ENCODE assay signal across 11 cellular contexts in the genomic region with DNA sequence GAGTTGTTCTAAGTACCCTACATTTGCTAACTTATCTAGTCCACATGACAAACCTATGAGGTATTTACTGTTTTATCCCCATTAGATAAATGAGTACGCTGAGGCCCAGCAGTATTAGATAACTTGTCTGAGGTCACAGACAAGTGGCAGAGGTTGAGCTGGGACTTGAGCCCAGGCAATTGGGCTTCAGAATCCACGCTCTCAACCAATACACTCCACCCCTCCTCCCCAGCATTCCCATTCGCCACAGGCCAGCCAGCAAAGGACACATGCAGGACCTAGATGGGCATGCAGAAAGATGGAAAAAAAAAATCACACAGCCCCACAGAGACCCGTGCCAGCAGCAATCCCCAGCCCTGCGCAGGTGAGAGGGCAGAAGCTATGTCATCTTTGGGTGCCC. TPM values are rescaled to one million over a fixed set of nuclear protein-coding genes. Genes with fewer than 3 reads are reported as not detected.
DNase-seq lines count a peak whose midpoint lies in the region; ATAC-seq, FAIRE-seq and TF ChIP-seq lines count a peak whose summit lies in the region.
"Had no signal": no experiment of that assay in that cellular context is flagged by ENCODE, and none has a peak within 500 bp of the region (broad histone marks: within the 10 kb centered on the region; RNA-seq: fewer than 3 reads in every experiment).

No MANE protein-coding gene starts in this region.

- H2BK12ac ChIP-seq in H9 (ENCODE audit: insufficient read length, low read depth, low read length): no peak overlapping the region

- peaks cover 59 to 70% of the 10 kb centered on the region in 2 experiments for H3K4me1 Mint-ChIP-seq in H9
- H3K4me1 Mint-ChIP-seq in activated CD8-positive, alpha-beta T cell treated with anti-CD3 and anti-CD28 coated beads for 36 hours (ENCODE audit: low read depth): peaks cover 93% of the 10 kb centered on the region

- H2BK15ac ChIP-seq in H9 (ENCODE audit: low read depth, low read length): no peak overlapping the region

- H3T11ph ChIP-seq in H9 (ENCODE audit: low read length): no peak overlapping the region

- no peak overlapping the region for H3K4me3 ChIP-seq in smooth muscle cell

- no peaks in the 10 kb centered on the region; the same call in 1 of the 2 replicates for H3K27me3 Mint-ChIP-seq in H9 (ENCODE audit: low read depth)
- H3K27me3 Mint-ChIP-seq in activated CD8-positive, alpha-beta T cell treated with anti-CD3 and anti-CD28 coated beads for 36 hours: no peaks in the 10 kb centered on the region

- H3K79me1 ChIP-seq in H9 (ENCODE audit: insufficient read depth, low read depth, low read length, poor library complexity, severe bottlenecking): peaks cover 9% of the 10 kb centered on the region

- no peak overlapping the region for H2BK5ac ChIP-seq in H9 (ENCODE audit: insufficient read length, low read length)

- H2BK120ac ChIP-seq in H9 (ENCODE audit: low read depth, low read length, poor library complexity, severe bottlenecking): no peak overlapping the region

- H4K20me1 ChIP-seq in H9 (ENCODE audit: control insufficient read depth, insufficient read depth, insufficient read length) (no peaks in the 10 kb centered on the region), smooth muscle cell (ENCODE audit: low read depth) (peaks cover 92% of the 10 kb centered on the region)

- H3F3A ChIP-seq in smooth muscle cell (ENCODE audit: low read depth): peaks cover 25% of the 10 kb centered on the region

- no peak overlapping the region for H2AK5ac ChIP-seq in H9 (ENCODE audit: insufficient read length, low read length)

- H3K27me3 ChIP-seq in H9 (ENCODE audit: insufficient read depth, low read length) (no peaks in the 10 kb centered on the region), smooth muscle cell (ENCODE audit: low read depth) (no peaks in the 10 kb centered on the region)

- no peak for DNase-seq in H9
- no peak for DNase-seq in activated CD8-positive, alpha-beta T cell treated with anti-CD3 and anti-CD28 coated beads for 36 hours
- peak; percentile 69 for DNase-seq in left ventricle myocardium superior
- DNase-seq in smooth muscle cell (lab: John Stamatoyannopoulos, UW; ENCODE audit: unreplicated experiment): no peak
- no peak for DNase-seq in ecto neural progenitor cell (ENCODE audit: low spot score)
- no peak for DNase-seq in frontal cortex (ENCODE audit: low spot score in 2 of 2)
- no peak for DNase-seq in activated gamma-delta T cell (lab: John Stamatoyannopoulos, UW)
- DNase-seq: DMS79 had no signal

- no peak overlapping the region for H3K14ac ChIP-seq in H9 (ENCODE audit: insufficient read depth, low read length)

- no peak overlapping the region for H2BK20ac ChIP-seq in H9 (ENCODE audit: low read depth, low read length, poor library complexity, severe bottlenecking)

- no peak overlapping the region for H3K9ac ChIP-seq in H9 (ENCODE audit: extremely low read depth, insufficient read length, low read length)
- peak overlapping the region; percentile 7 for H3K9ac ChIP-seq in smooth muscle cell (ENCODE audit: low read depth)

- no peak for TF ChIP-seq CTCF in H9 (conservative IDR thresholded peaks at IDR 0.05)
- TF ChIP-seq CTCF in activated CD8-positive, alpha-beta T cell treated with anti-CD3 and anti-CD28 coated beads for 36 hours (IDR thresholded peaks at IDR 0.05): no peak
- TF ChIP-seq CTCF in smooth muscle cell (IDR thresholded peaks at IDR 0.05; ENCODE audit: borderline replicate concordance, insufficient read depth, poor library complexity, severe bottlenecking): no peak

- peaks cover under 1% of the 10 kb centered on the region for H3K23me2 ChIP-seq in H9 (ENCODE audit: insufficient read length, low read depth, low read length, poor library complexity, severe bottlenecking)

- H3K4me1 ChIP-seq in H9 (ENCODE audit: insufficient read depth, low read length) (peaks cover 22% of the 10 kb centered on the region), smooth muscle cell (ENCODE audit: low read depth) (peaks cover 40% of the 10 kb centered on the region)

- H4K8ac ChIP-seq in H9 (replicated peaks; ENCODE audit: insufficient read length, low read depth, low read length): no peak overlapping the region

- POLR2A ChIA-PET in activated CD8-positive, alpha-beta T cell treated with anti-CD3 and anti-CD28 coated beads for 36 hours (lab: Charles Lee): interaction anchor here (0.5 to 37.9 kb wide), 14 partner anchors 9 to 76 kb away, joined by 3 to 904 read pairs (median 4); a partner anchor contains a TSS

- no peak for FAIRE-seq in frontal cortex (lab: Jason Lieb, UNC)
- FAIRE-seq: HepG2 had no signal

- H3K27ac Mint-ChIP-seq in H9: peak overlapping the region in 2 of 3 experiments; percentile 10 to 34; a peak in 1 of 7 replicates
- peak overlapping the region; percentile 98 for H3K27ac Mint-ChIP-seq in activated CD8-positive, alpha-beta T cell treated with anti-CD3 and anti-CD28 coated beads for 36 hours

- H3K27ac ChIP-seq in H9 (ENCODE audit: insufficient read length, low read depth, low read length) (no peak overlapping the region), smooth muscle cell (ENCODE audit: low read depth) (peak overlapping the region; percentile 95)

- no peak overlapping the region for H3K4me3 Mint-ChIP-seq in H9
- peak overlapping the region; percentile 79 for H3K4me3 Mint-ChIP-seq in activated CD8-positive, alpha-beta T cell treated with anti-CD3 and anti-CD28 coated beads for 36 hours
- H3K4me3 Mint-ChIP-seq: neural crest cell had no signal

- H3K4ac ChIP-seq in H9 (ENCODE audit: low read depth, low read length): no peak overlapping the region

- no peak overlapping the region for H3K18ac ChIP-seq in H9 (ENCODE audit: insufficient read length, low read depth, low read length)

- WGBS in H9 (ENCODE audit: extremely low coverage, insufficient read length, low lambda C conversion rate): no CpG with 5 or more reads among the region's 5 CpGs
- WGBS in smooth muscle cell (ENCODE audit: low lambda C conversion rate): 67% methylated on average over 5 of the region's 5 CpGs

- CTCF ChIA-PET in activated CD8-positive, alpha-beta T cell treated with anti-CD3 and anti-CD28 coated beads for 36 hours (lab: Charles Lee): interaction anchor here (0.7 to 19.8 kb wide), 18 partner anchors 8 to 156 kb away, joined by 3 to 624 read pairs (median 9); a partner anchor contains a TSS

- intact Hi-C loops in activated CD8-positive, alpha-beta T cell treated with anti-CD3 and anti-CD28 coated beads for 36 hours (cut with micrococcal nuclease): no loop called here
- intact Hi-C loops in left ventricle myocardium superior (cut with micrococcal nuclease): no loop called here

- H3K9me3 Mint-ChIP-seq in H9: no peaks in the 10 kb centered on the region
- H3K9me3 Mint-ChIP-seq in activated CD8-positive, alpha-beta T cell treated with anti-CD3 and anti-CD28 coated beads for 36 hours: no peaks in the 10 kb centered on the region
- H3K9me3 Mint-ChIP-seq: neural crest cell had no signal

- no peak overlapping the region for H4K5ac ChIP-seq in H9 (ENCODE audit: insufficient read length, low read depth, low read length)

- no peaks in the 10 kb centered on the region for H3K36me3 ChIP-seq in smooth muscle cell (ENCODE audit: low read depth)

- peaks cover 22% of the 10 kb centered on the region; the same call in 1 of the 2 replicates for H3K79me2 ChIP-seq in H9 (ENCODE audit: insufficient read depth, low read length)
- peaks cover 94% of the 10 kb centered on the region for H3K79me2 ChIP-seq in smooth muscle cell (ENCODE audit: low read depth)

- no peak for ATAC-seq in activated CD8-positive, alpha-beta T cell treated with anti-CD3 and anti-CD28 coated beads for 36 hours
- peak; percentile 63 for ATAC-seq in left ventricle myocardium superior
- no peak for ATAC-seq in GM21447 (IDR thresholded peaks at IDR 0.05; ENCODE audit: unreplicated experiment)
- ATAC-seq: HepG2 had no signal

- H2AFZ ChIP-seq in H9 (ENCODE audit: low read length): no peak overlapping the region
- H2AFZ ChIP-seq in smooth muscle cell (ENCODE audit: low read depth): no peak overlapping the region

- H3K4me2 ChIP-seq in H9 (ENCODE audit: insufficient read depth, insufficient read length, low read length) (no peak overlapping the region), smooth muscle cell (peak overlapping the region; percentile 77)

- H3K36me3 Mint-ChIP-seq in H9 (ENCODE audit: insufficient read depth in 1 of 3, low read depth in 3 of 3): peaks cover 2 to 18% (median 17%) of the 10 kb centered on the region in 3 experiments; a peak in 6 of 7 replicates
- H3K36me3 Mint-ChIP-seq in activated CD8-positive, alpha-beta T cell treated with anti-CD3 and anti-CD28 coated beads for 36 hours (ENCODE audit: low read depth): peaks cover 85% of the 10 kb centered on the region

- no peaks in the 10 kb centered on the region for H3K9me3 ChIP-seq in H9 (ENCODE audit: control insufficient read depth, low read depth, low read length)
- no peaks in the 10 kb centered on the region for H3K9me3 ChIP-seq in smooth muscle cell (replicated peaks; ENCODE audit: low read depth)

- no peak overlapping the region for H4K91ac ChIP-seq in H9 (ENCODE audit: insufficient read length, low read depth, low read length)

- H3K56ac ChIP-seq in H9 (ENCODE audit: insufficient read length, low read depth, low read length): no peak overlapping the region

- H3K23ac ChIP-seq in H9 (ENCODE audit: insufficient read length, low read depth, low read length): no peak overlapping the region

RNA-seq across cellular contexts. Expression of a gene that starts 12.4 kb away (rescaled TPM):
- total RNA-seq in H9 (2021): 69.3 and 72.1 TPM in 2 replicates
- 100 to 1,000 TPM; 373 to 382 TPM for total RNA-seq in activated CD8-positive, alpha-beta T cell treated with anti-CD3 and anti-CD28 coated beads for 36 hours
- total RNA-seq in left ventricle myocardium superior: 35.4 TPM
- total RNA-seq in smooth muscle cell: 19.3 and 24.1 TPM in 2 replicates
- polyA plus RNA-seq in smooth muscle cell: 32.4 and 47.0 TPM in 2 replicates
- total RNA-seq in frontal cortex: 4.9 TPM

RNA-seq across cellular contexts. Expression of a gene that starts 34.3 kb away (rescaled TPM):
- 10.6 TPM in 2 replicates for total RNA-seq in H9 (2021)
- total RNA-seq in activated CD8-positive, alpha-beta T cell treated with anti-CD3 and anti-CD28 coated beads for 36 hours: 10 to 100 TPM in 1 of 2 experiments, 1 to 10 TPM in 1; 8.8 to 10.2 TPM
- total RNA-seq in left ventricle myocardium superior: 23.7 TPM
- 2.4 and 11.4 TPM in 2 replicates for total RNA-seq in smooth muscle cell
- polyA plus RNA-seq in smooth muscle cell: 6.2 and 8.6 TPM in 2 replicates
- 8.6 TPM for total RNA-seq in frontal cortex

RNA-seq across cellular contexts. Expression of a gene that starts 48.7 kb away (rescaled TPM):
- total RNA-seq in H9 (2021): 5.6 and 7.4 TPM in 2 replicates
- total RNA-seq in activated CD8-positive, alpha-beta T cell treated with anti-CD3 and anti-CD28 coated beads for 36 hours: under 1 TPM; 0.56 to 0.58 TPM
- total RNA-seq in left ventricle myocardium superior: 37.6 TPM
- total RNA-seq in smooth muscle cell: 4.0 and 5.6 TPM in 2 replicates
- 1.9 and 3.6 TPM in 2 replicates for polyA plus RNA-seq in smooth muscle cell
- 7.7 TPM for total RNA-seq in frontal cortex
